ENCODE assay signal across 18 cellular contexts in genomic region chr7:30278386-30278785, GRCh38. TPM values are rescaled to one million over a fixed set of nuclear protein-coding genes. Genes with fewer than 3 reads are reported as not detected.
DNase-seq lines count a peak whose midpoint lies in the region; ATAC-seq and TF ChIP-seq lines count a peak whose summit lies in the region.
"Had no signal": no experiment of that assay in that cellular context is flagged by ENCODE, and none has a peak within 500 bp of the region (broad histone marks: within the 10 kb centered on the region; RNA-seq: fewer than 3 reads in every experiment).

No MANE protein-coding gene starts in this region.

- no peak overlapping the region for H3K4ac ChIP-seq in trophoblast cell (ENCODE audit: low read depth, low read length)

- H2BK120ac ChIP-seq in trophoblast cell (ENCODE audit: insufficient read depth, low read length, poor library complexity) = no peak overlapping the region

- H2BK12ac ChIP-seq in trophoblast cell (ENCODE audit: low read length) = no peak overlapping the region

- H3K27ac ChIP-seq in SU-DHL-6 (ENCODE audit: low read depth, low read length) (peak overlapping the region; percentile 74), trophoblast cell (ENCODE audit: low read depth, low read length) (no peak overlapping the region)
- H3K27ac ChIP-seq: neutrophil, SJSA1 had no signal

- no peak overlapping the region for H3K18ac ChIP-seq in trophoblast cell (ENCODE audit: low read length)

- peak overlapping the region; percentile 24; the same call in 1 of the 2 replicates for H3K9ac ChIP-seq in SU-DHL-6 (ENCODE audit: low read length)
- no peak overlapping the region for H3K9ac ChIP-seq in trophoblast cell (ENCODE audit: low read length)

- H3K4me2 ChIP-seq in SU-DHL-6 (ENCODE audit: low read depth, low read length, poor library complexity, severe bottlenecking) (no peak overlapping the region), trophoblast cell (ENCODE audit: low read length) (no peak overlapping the region)

- no peak overlapping the region for H2BK5ac ChIP-seq in trophoblast cell (ENCODE audit: low read depth, low read length, poor library complexity)

- H3K14ac ChIP-seq in trophoblast cell (ENCODE audit: low read length) = no peak overlapping the region

- H3F3A ChIP-seq in SU-DHL-6 (ENCODE audit: insufficient read depth) = peaks cover 54% of the 10 kb centered on the region

- H4K8ac ChIP-seq in trophoblast cell (ENCODE audit: low read depth, low read length) = no peak overlapping the region

- H3K9me3 ChIP-seq in SU-DHL-6 (ENCODE audit: insufficient read depth, low read length) = no peaks in the 10 kb centered on the region
- H3K9me3 ChIP-seq in trophoblast cell (ENCODE audit: insufficient read depth, low read depth, low read length) = no peaks in the 10 kb centered on the region
- H3K9me3 ChIP-seq: neutrophil, SJSA1 had no signal

- no peaks in the 10 kb centered on the region for H3K79me1 ChIP-seq in trophoblast cell (ENCODE audit: low read length)

- TF ChIP-seq CTCF in SU-DHL-6 (IDR thresholded peaks at IDR 0.05; ENCODE audit: insufficient read depth, low read length, poor library complexity, severe bottlenecking) = no peak

- no peaks in the 10 kb centered on the region for H4K20me1 ChIP-seq in SU-DHL-6 (ENCODE audit: low read depth, low read length)

- no peak overlapping the region for H3K23ac ChIP-seq in trophoblast cell (ENCODE audit: low read length)

- no peaks in the 10 kb centered on the region for H3K27me3 ChIP-seq in SU-DHL-6 (ENCODE audit: low read length)
- H3K27me3 ChIP-seq in trophoblast cell (ENCODE audit: insufficient read depth, low read length) = no peaks in the 10 kb centered on the region
- H3K27me3 ChIP-seq: neutrophil, SJSA1 had no signal

- H2AFZ ChIP-seq in SU-DHL-6 (ENCODE audit: low read depth, low read length, severe bottlenecking) = peak overlapping the region; percentile 31
- H2AFZ ChIP-seq in trophoblast cell (ENCODE audit: insufficient read depth, low read length, poor library complexity) = no peak overlapping the region

- DNase-seq in DMS79 (lab: John Stamatoyannopoulos, UW) (peak; percentile 58), NCI-H128 (lab: John Stamatoyannopoulos, UW; ENCODE audit: unreplicated experiment) (peak; percentile 50), trophoblast cell (peak; percentile 32 to 55), G401 (ENCODE audit: low spot score) (no peak), glomerular visceral epithelial cell (ENCODE audit: extremely low spot score) (no peak)
- DNase-seq in NK-92 treated with Interleukin-12 subunit alpha and Interleukin-12 subunit beta, amount 100 ng/mL, for 24 hours (lab: John Stamatoyannopoulos, UW) = no peak
- DNase-seq: activated CD4-positive, alpha-beta T cell treated with anti-CD3 and anti-CD28 coated beads, Interleukin-2, amount 50 U/mL, for 4 hours; activated T-cell treated with anti-CD3 and anti-CD28 coated beads, Interleukin-2, amount 50 U/mL, for 4 hours; central memory CD4-positive, alpha-beta T cell; effector memory CD8-positive, alpha-beta T cell; HCEC 1CT; KG1; NCI-H187 had no signal

- in situ Hi-C loops in G401 (cut with HindIII; ENCODE audit: low sequenced_read_pairs) = no loop called here

- H4K12ac ChIP-seq in trophoblast cell (ENCODE audit: low read depth, low read length) = no peak overlapping the region

- H3K4me1 ChIP-seq in trophoblast cell (ENCODE audit: control insufficient read depth in 1 of 2, insufficient read depth in 2 of 2, low read length in 2 of 2) = no peaks in the 10 kb centered on the region
- H3K4me1 ChIP-seq: SJSA1 had no signal

- H3K36me3 ChIP-seq in SU-DHL-6 (ENCODE audit: low read length) (no peaks in the 10 kb centered on the region), trophoblast cell (ENCODE audit: control insufficient read depth in 1 of 2, insufficient read depth in 2 of 2, low read length in 2 of 2) (no peaks in the 10 kb centered on the region)
- H3K36me3 ChIP-seq: SJSA1 had no signal

- no peaks in the 10 kb centered on the region for H3K9me2 ChIP-seq in SU-DHL-6 (replicated peaks; ENCODE audit: insufficient read depth, low read length)

- H4K91ac ChIP-seq in trophoblast cell (ENCODE audit: low read depth, low read length) = no peak overlapping the region

- no peak for ATAC-seq in HG02938 (IDR thresholded peaks at IDR 0.05; ENCODE audit: unreplicated experiment)
- ATAC-seq: activated T-cell treated with anti-CD3 and anti-CD28 coated beads, Interleukin-2, amount 50 U/mL, for 4 hours; effector memory CD8-positive, alpha-beta T cell; GM12878 had no signal

- WGBS in trophoblast cell (ENCODE audit: extremely low coverage, insufficient coverage, insufficient read length) = no CpG with 5 or more reads among the region's 4 CpGs

- no peak overlapping the region for H3K4me3 ChIP-seq in SU-DHL-6 (ENCODE audit: insufficient read depth, low read length, poor library complexity, severe bottlenecking)
- no peak overlapping the region for H3K4me3 ChIP-seq in trophoblast cell (ENCODE audit: low read depth, low read length)
- H3K4me3 ChIP-seq: GM12878, SJSA1 had no signal

- no peak overlapping the region for H2AK5ac ChIP-seq in trophoblast cell (ENCODE audit: low read length)

- no peaks in the 10 kb centered on the region for H3K79me2 ChIP-seq in SU-DHL-6 (ENCODE audit: insufficient read depth, low read length)
- no peaks in the 10 kb centered on the region for H3K79me2 ChIP-seq in trophoblast cell (ENCODE audit: control insufficient read depth, insufficient read depth, low read length, poor library complexity)

RNA-seq across cellular contexts. Expression of gene ZNRF2, which starts 6.0 kb away (rescaled TPM):
- polyA plus RNA-seq in trophoblast cell (2013) = 16.3 and 17.2 TPM in 2 replicates
- 3.4 and 5.2 TPM in 2 replicates for total RNA-seq in G401 (2014; rRNA removed; shearing (Covaris generic))

Comparison
In these comparisons a context has a peak if more than half of its experiments do, and no peak if none do; other contexts are left out.
1. DNase-seq: peak in DMS79 (single experiment), NCI-H128 (single experiment) and trophoblast cell (2 of 2); none in G401 (single experiment), NK-92 treated with Interleukin-12 subunit alpha and Interleukin-12 subunit beta, amount 100 ng/mL, for 24 hours (single experiment) and glomerular visceral epithelial cell (single experiment).